17 cellular contexts compared by ENCODE assay signal in the genomic region with DNA sequence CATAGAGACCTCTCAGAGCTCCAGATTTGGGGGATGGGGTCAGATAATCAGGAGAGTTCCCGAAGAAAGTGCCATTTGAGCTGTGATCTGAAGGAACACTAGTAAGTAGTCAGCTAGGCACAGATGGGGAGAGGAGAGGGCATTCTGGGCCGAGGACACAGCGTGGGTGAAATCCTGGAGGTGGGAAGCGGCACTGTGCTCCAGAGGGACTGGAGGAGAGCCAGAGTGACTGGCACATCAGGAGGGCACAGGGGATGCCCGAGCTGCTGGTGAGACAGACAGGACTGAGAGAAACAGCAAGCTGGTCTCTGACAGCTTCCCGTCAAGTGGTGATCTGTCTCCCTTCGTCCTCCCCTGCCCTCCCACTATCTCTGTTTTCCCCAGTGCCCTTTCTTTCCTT. TPM values are rescaled to one million over a fixed set of nuclear protein-coding genes. Genes with fewer than 3 reads are reported as not detected.
"Had no signal": no experiment of that assay in that cellular context is flagged by ENCODE, and none has a peak within 500 bp of the region (broad histone marks: within the 10 kb centered on the region; RNA-seq: fewer than 3 reads in every experiment).

No MANE protein-coding gene starts in this region.

- ATAC-seq: activated CD4-positive, CD25-positive, alpha-beta regulatory T cell treated with anti-CD3 and anti-CD28 coated beads, Interleukin-2, amount 50 U/mL, for 24 hours; activated T-cell treated with anti-CD3 and anti-CD28 coated beads, Interleukin-2, amount 50 U/mL, for 4 hours had no signal

- H3K27me3 ChIP-seq: ascending aorta, breast epithelium, esophagus muscularis mucosa, hepatocyte, upper lobe of left lung had no signal

- H3K9me3 ChIP-seq: ascending aorta, breast epithelium, esophagus muscularis mucosa, upper lobe of left lung had no signal

- H3K27ac Mint-ChIP-seq: mesothelial cell of epicardium; T-helper 1 cell treated with Interleukin-12 subunit alpha and Interleukin-12 subunit beta and Interleukin-4 antibody, amounts not matched to agents 30 μg/mL and 1 μg/mL, for 36 hours had no signal

- H3K36me3 ChIP-seq: breast epithelium had no signal

- H3K4me3 ChIP-seq: ascending aorta, breast epithelium, esophagus muscularis mucosa, hepatocyte, lung, upper lobe of left lung had no signal

- H3K27ac ChIP-seq: ascending aorta, esophagus muscularis mucosa, hepatocyte, upper lobe of left lung had no signal

- H3K4me1 ChIP-seq: ascending aorta, breast epithelium, esophagus muscularis mucosa, upper lobe of left lung had no signal

- DNase-seq: activated CD4-positive, alpha-beta T cell treated with anti-CD3 and anti-CD28 coated beads, Interleukin-2, amount 50 U/mL, for 1 hour; activated CD8-positive, alpha-beta memory T cell treated with anti-CD3 and anti-CD28 coated beads, Interleukin-2, amount 50 U/mL, for 4 hours; activated effector memory CD4-positive, alpha-beta T cell treated with Interleukin-2 at 50 U/mL for 16 hours; activated naive CD4-positive, alpha-beta T cell treated with anti-CD3 and anti-CD28 coated beads, Interleukin-2, amount 50 U/mL, for 16 hours; activated T-cell treated with anti-CD3 and anti-CD28 coated beads, Interleukin-2, amount 50 U/mL, for 4 hours; effector CD8-positive, alpha-beta T cell; left colon; stimulated activated naive CD4-positive, alpha-beta T cell; upper lobe of left lung had no signal

- H3K4me3 Mint-ChIP-seq: activated T-cell treated with anti-CD3 and anti-CD28 coated beads, Interleukin-2, amount 50 U/mL, for 4 hours; mesothelial cell of epicardium; T-helper 1 cell treated with Interleukin-12 subunit alpha and Interleukin-12 subunit beta and Interleukin-4 antibody, amounts not matched to agents 30 μg/mL and 1 μg/mL, for 36 hours had no signal

- H3K9me3 Mint-ChIP-seq: activated T-cell treated with anti-CD3 and anti-CD28 coated beads, Interleukin-2, amount 50 U/mL, for 4 hours; mesothelial cell of epicardium; T-helper 1 cell treated with Interleukin-12 subunit alpha and Interleukin-12 subunit beta and Interleukin-4 antibody, amounts not matched to agents 30 μg/mL and 1 μg/mL, for 36 hours had no signal

RNA-seq across cellular contexts. Expression of gene IQCK, which starts 40.7 kb away (rescaled TPM):
- total RNA-seq: ascending aorta had no signal
